In genomic region chr4:110610940-110611785, GRCh38 we compare ENCODE assay signal across 9 cellular contexts. TPM values are rescaled to one million over a fixed set of nuclear protein-coding genes. Genes with fewer than 3 reads are reported as not detected.
DNase-seq lines count a peak whose midpoint lies in the region; ATAC-seq, FAIRE-seq and TF ChIP-seq lines count a peak whose summit lies in the region.
"Had no signal": no experiment of that assay in that cellular context is flagged by ENCODE, and none has a peak within 500 bp of the region (broad histone marks: within the 10 kb centered on the region; RNA-seq: fewer than 3 reads in every experiment).

No MANE protein-coding gene starts in this region.

- H3K27me3 ChIP-seq in pancreas, result peaks cover 5 to 76% (median 17%) of the 10 kb centered on the region in 4 donors

- peaks cover 0 to 5% (median 0%) of the 10 kb centered on the region in 3 donors for H3K4me1 ChIP-seq in pancreas

- no peak for TF ChIP-seq CTCF in pancreas (IDR thresholded peaks at IDR 0.05)
- TF ChIP-seq CTCF in osteocyte (IDR thresholded peaks at IDR 0.05), result no peak

- H3K36me3 Mint-ChIP-seq in T-helper 17 cell (ENCODE audit: low read depth) (peaks cover 4% of the 10 kb centered on the region), osteocyte (ENCODE audit: unreplicated experiment) (no peaks in the 10 kb centered on the region)

- H3K27ac ChIP-seq in pancreas, result no peak overlapping the region

- ATAC-seq in GM18909 (IDR thresholded peaks at IDR 0.05; ENCODE audit: poor library complexity, unreplicated experiment) (peak; percentile 90), HG02623 (IDR thresholded peaks at IDR 0.05; ENCODE audit: unreplicated experiment) (peak; percentile 79), T-helper 17 cell (no peak), pancreas (peak in 3 of 4 donors; percentile 30 to 47 (median 44))

- WGBS in pancreas, 2 donors, result 4 to 6% methylated on average over 40 to 50 of the region's 50 CpGs

- H3K9me3 Mint-ChIP-seq in osteocyte (ENCODE audit: unreplicated experiment), result no peaks in the 10 kb centered on the region

- no peak for DNase-seq in T-helper 17 cell
- peak in 2 of 6 donors; percentile 55 to 59 for DNase-seq in pancreas
- no peak for DNase-seq in NCI-H146 (lab: John Stamatoyannopoulos, UW)
- no peak for DNase-seq in NCI-H1092 (lab: John Stamatoyannopoulos, UW)
- DNase-seq in NCI-H69 (lab: John Stamatoyannopoulos, UW), result no peak
- DNase-seq in osteocyte (ENCODE audit: extremely low spot score, unreplicated experiment), result no peak
- DNase-seq: NCI-H524 had no signal

- no peak overlapping the region for H3K27ac Mint-ChIP-seq in T-helper 17 cell
- H3K27ac Mint-ChIP-seq in osteocyte (ENCODE audit: unreplicated experiment), result no peak overlapping the region

- H3K4me3 Mint-ChIP-seq in T-helper 17 cell, result peak overlapping the region; percentile 19
- no peak overlapping the region for H3K4me3 Mint-ChIP-seq in osteocyte (ENCODE audit: unreplicated experiment)

- peaks cover 4% of the 10 kb centered on the region for H3K4me1 Mint-ChIP-seq in T-helper 17 cell
- H3K4me1 Mint-ChIP-seq in osteocyte (ENCODE audit: unreplicated experiment), result no peaks in the 10 kb centered on the region

- FAIRE-seq in pancreas (lab: Jason Lieb, UNC), result no peak

- peaks cover 72% of the 10 kb centered on the region for H3K27me3 Mint-ChIP-seq in T-helper 17 cell
- H3K27me3 Mint-ChIP-seq in osteocyte (ENCODE audit: unreplicated experiment), result peaks cover 49% of the 10 kb centered on the region

- intact Hi-C loops in pancreas (cut with DNase I), result no loop called here

- no peak overlapping the region for H3K4me3 ChIP-seq in pancreas

- H3K36me3 ChIP-seq in pancreas, result no peaks in the 10 kb centered on the region

- H3K9me3 ChIP-seq in T-helper 17 cell (ENCODE audit: control insufficient read depth, low read length, poor library complexity, severe bottlenecking) (no peaks in the 10 kb centered on the region), pancreas (no peaks in the 10 kb centered on the region)

RNA-seq across cellular contexts. Expression of gene PITX2, which starts 11.7 kb away (rescaled TPM):
- total RNA-seq in T-helper 17 cell (not detected), pancreas (under 1 TPM in 1 of 6 donors, not detected in 5; 0.16 TPM), osteocyte (not detected in 2 replicates)
- polyA plus RNA-seq in pancreas, result under 1 TPM in 1 of 2 donors, not detected in 1; 0.09 TPM
